Comparison of ENCODE assay signal across 20 cellular contexts in genomic region chr7:116240021-116240659, GRCh38. TPM values are rescaled to one million over a fixed set of nuclear protein-coding genes. Genes with fewer than 3 reads are reported as not detected.
DNase-seq lines count a peak whose midpoint lies in the region; ATAC-seq and TF ChIP-seq lines count a peak whose summit lies in the region.
"Had no signal": no experiment of that assay in that cellular context is flagged by ENCODE, and none has a peak within 500 bp of the region (broad histone marks: within the 10 kb centered on the region; RNA-seq: fewer than 3 reads in every experiment).

No MANE protein-coding gene starts in this region.

- intact Hi-C loops in CD8-positive, alpha-beta T cell (cut with DNase I, micrococcal nuclease): loop anchor here in 1 of 2 experiments (2.0 kb wide), 1 partner anchor 15 kb away; no protein-coding TSS in a partner anchor
- intact Hi-C loops in activated T-helper 2 cell treated with anti-CD3 and anti-CD28 coated beads, Interferon-gamma antibody, Interleukin-2, Interleukin-4, amounts not matched to agents 10 μg/mL and 5 μg/mL and 100 μg/mL, durations not matched to agents 14 hours and 24 hours and 36 hours (cut with micrococcal nuclease): no loop called here

- no peak for TF ChIP-seq CTCF in CD8-positive, alpha-beta T cell (IDR thresholded peaks at IDR 0.05)
- no peak for TF ChIP-seq CTCF in mesothelial cell of epicardium (IDR thresholded peaks at IDR 0.05; ENCODE audit: unreplicated experiment)

- CTCF ChIA-PET in CD8-positive, alpha-beta T cell (lab: Charles Lee): interaction anchor here (0.9 to 9.1 kb wide), 3 partner anchors 28 to 66 kb away, joined by 3 to 282 read pairs (median 63); partner anchors contain the start of gene TES

- H3K4me3 ChIP-seq in CD8-positive, alpha-beta T cell (ENCODE audit: low read depth, low read length): no peak overlapping the region
- no peak overlapping the region for H3K4me3 ChIP-seq in stomach smooth muscle (ENCODE audit: low read length in 2 of 2)
- H3K4me3 ChIP-seq: coronary artery had no signal

- H3K27me3 Mint-ChIP-seq in CD8-positive, alpha-beta T cell (ENCODE audit: low read depth): no peaks in the 10 kb centered on the region
- no peaks in the 10 kb centered on the region for H3K27me3 Mint-ChIP-seq in activated T-helper 17 cell treated with anti-CD3 and anti-CD28 coated beads, Interleukin-2, amount 50 U/mL, for 72 hours
- H3K27me3 Mint-ChIP-seq in mesothelial cell of epicardium (ENCODE audit: low read depth): no peaks in the 10 kb centered on the region
- no peaks in the 10 kb centered on the region for H3K27me3 Mint-ChIP-seq in activated T-helper 2 cell treated with anti-CD3 and anti-CD28 coated beads, Interferon-gamma antibody, Interleukin-2, Interleukin-4, amounts not matched to agents 10 μg/mL and 5 μg/mL and 100 μg/mL, durations not matched to agents 14 hours and 24 hours and 36 hours (ENCODE audit: low read depth)

- peaks cover 46% of the 10 kb centered on the region for H3K4me1 Mint-ChIP-seq in CD8-positive, alpha-beta T cell (ENCODE audit: low read depth)
- H3K4me1 Mint-ChIP-seq in activated T-helper 17 cell treated with anti-CD3 and anti-CD28 coated beads, Interleukin-2, amount 50 U/mL, for 72 hours: peaks cover 19% of the 10 kb centered on the region
- peaks cover 52% of the 10 kb centered on the region for H3K4me1 Mint-ChIP-seq in mesothelial cell of epicardium
- H3K4me1 Mint-ChIP-seq in activated T-helper 2 cell treated with anti-CD3 and anti-CD28 coated beads, Interferon-gamma antibody, Interleukin-2, Interleukin-4, amounts not matched to agents 10 μg/mL and 5 μg/mL and 100 μg/mL, durations not matched to agents 14 hours and 24 hours and 36 hours (ENCODE audit: low read depth): peaks cover 16% of the 10 kb centered on the region

- POLR2A ChIA-PET in CD8-positive, alpha-beta T cell (lab: Charles Lee): no interaction called here

- H3K27ac ChIP-seq in CD8-positive, alpha-beta T cell (ENCODE audit: low read depth, low read length): no peak overlapping the region
- H3K27ac ChIP-seq in stomach smooth muscle (ENCODE audit: low read length): peak overlapping the region; percentile 68
- H3K27ac ChIP-seq: brain microvascular endothelial cell, coronary artery had no signal

- H3K36me3 Mint-ChIP-seq in CD8-positive, alpha-beta T cell: peaks cover 65% of the 10 kb centered on the region
- peaks cover 79% of the 10 kb centered on the region for H3K36me3 Mint-ChIP-seq in activated T-helper 17 cell treated with anti-CD3 and anti-CD28 coated beads, Interleukin-2, amount 50 U/mL, for 72 hours (ENCODE audit: low read depth)
- H3K36me3 Mint-ChIP-seq in mesothelial cell of epicardium: peaks cover 32% of the 10 kb centered on the region
- H3K36me3 Mint-ChIP-seq in activated T-helper 2 cell treated with anti-CD3 and anti-CD28 coated beads, Interferon-gamma antibody, Interleukin-2, Interleukin-4, amounts not matched to agents 10 μg/mL and 5 μg/mL and 100 μg/mL, durations not matched to agents 14 hours and 24 hours and 36 hours (ENCODE audit: low read depth): peaks cover 45% of the 10 kb centered on the region

- no peak overlapping the region for H3K4me3 Mint-ChIP-seq in CD8-positive, alpha-beta T cell
- no peak overlapping the region for H3K4me3 Mint-ChIP-seq in activated T-helper 17 cell treated with anti-CD3 and anti-CD28 coated beads, Interleukin-2, amount 50 U/mL, for 72 hours
- no peak overlapping the region for H3K4me3 Mint-ChIP-seq in mesothelial cell of epicardium
- no peak overlapping the region for H3K4me3 Mint-ChIP-seq in activated T-helper 2 cell treated with anti-CD3 and anti-CD28 coated beads, Interferon-gamma antibody, Interleukin-2, Interleukin-4, amounts not matched to agents 10 μg/mL and 5 μg/mL and 100 μg/mL, durations not matched to agents 14 hours and 24 hours and 36 hours (ENCODE audit: low read depth)
- H3K4me3 Mint-ChIP-seq: endodermal cell, HFFc6 had no signal

- no peaks in the 10 kb centered on the region for H3K9me3 ChIP-seq in CD8-positive, alpha-beta T cell (ENCODE audit: low read length)
- no peaks in the 10 kb centered on the region for H3K9me3 ChIP-seq in stomach smooth muscle (ENCODE audit: control insufficient read depth in 2 of 2, low read length in 2 of 2)

- peak overlapping the region; percentile 64 for H3K27ac Mint-ChIP-seq in CD8-positive, alpha-beta T cell
- H3K27ac Mint-ChIP-seq in activated T-helper 17 cell treated with anti-CD3 and anti-CD28 coated beads, Interleukin-2, amount 50 U/mL, for 72 hours: peak overlapping the region; percentile 64
- peak overlapping the region; percentile 79 for H3K27ac Mint-ChIP-seq in mesothelial cell of epicardium
- no peak overlapping the region for H3K27ac Mint-ChIP-seq in activated T-helper 2 cell treated with anti-CD3 and anti-CD28 coated beads, Interferon-gamma antibody, Interleukin-2, Interleukin-4, amounts not matched to agents 10 μg/mL and 5 μg/mL and 100 μg/mL, durations not matched to agents 14 hours and 24 hours and 36 hours
- H3K27ac Mint-ChIP-seq: endodermal cell, HFFc6 had no signal

- H3K4me1 ChIP-seq in CD8-positive, alpha-beta T cell (ENCODE audit: insufficient read depth, low read length): peaks cover 12% of the 10 kb centered on the region
- peaks cover 17% of the 10 kb centered on the region for H3K4me1 ChIP-seq in stomach smooth muscle (ENCODE audit: control insufficient read depth, insufficient read depth, low read length)

- ATAC-seq in CD8-positive, alpha-beta T cell: no peak
- no peak for ATAC-seq in activated T-helper 17 cell treated with anti-CD3 and anti-CD28 coated beads, Interleukin-2, amount 50 U/mL, for 72 hours (replicated peaks)
- no peak for ATAC-seq in HG02623 (IDR thresholded peaks at IDR 0.05; ENCODE audit: unreplicated experiment)

- no peak for DNase-seq in CD8-positive, alpha-beta T cell
- no peak for DNase-seq in mesothelial cell of epicardium (ENCODE audit: low spot score in 2 of 2, unreplicated experiment in 2 of 2)
- DNase-seq in epidermal melanocyte (ENCODE audit: insufficient read length, low spot score): no peak
- DNase-seq in activated T-helper 2 cell treated with anti-CD3 and anti-CD28 coated beads, Interferon-gamma antibody, Interleukin-2, Interleukin-4, amounts not matched to agents 10 μg/mL and 5 μg/mL and 100 μg/mL, durations not matched to agents 14 hours and 24 hours and 36 hours (ENCODE audit: low spot score): no peak
- DNase-seq: activated T-cell treated with anti-CD3 and anti-CD28 coated beads, Interleukin-2, amount 50 U/mL, for 48 hours; brain microvascular endothelial cell; DMS79; endodermal cell; glutamatergic neuron; HFFc6; KG1; mesendoderm; NCI-H2171 treated with DMSO at 0.1 percent for 48 hours; NCI-H526 treated with DMSO at 0.1 percent for 48 hours; posterior cingulate gyrus; substantia nigra had no signal

- H3K9me3 Mint-ChIP-seq in CD8-positive, alpha-beta T cell: no peaks in the 10 kb centered on the region
- no peaks in the 10 kb centered on the region for H3K9me3 Mint-ChIP-seq in activated T-helper 17 cell treated with anti-CD3 and anti-CD28 coated beads, Interleukin-2, amount 50 U/mL, for 72 hours
- peaks cover 2% of the 10 kb centered on the region for H3K9me3 Mint-ChIP-seq in mesothelial cell of epicardium
- peaks cover 11% of the 10 kb centered on the region for H3K9me3 Mint-ChIP-seq in activated T-helper 2 cell treated with anti-CD3 and anti-CD28 coated beads, Interferon-gamma antibody, Interleukin-2, Interleukin-4, amounts not matched to agents 10 μg/mL and 5 μg/mL and 100 μg/mL, durations not matched to agents 14 hours and 24 hours and 36 hours

- H3K36me3 ChIP-seq in CD8-positive, alpha-beta T cell (ENCODE audit: insufficient read depth, low read length): peaks cover 6% of the 10 kb centered on the region
- no peaks in the 10 kb centered on the region for H3K36me3 ChIP-seq in stomach smooth muscle (ENCODE audit: control insufficient read depth in 2 of 2, insufficient read depth in 2 of 2, low read length in 2 of 2)

- peak overlapping the region in 1 of 2 donors; percentile 29 for H3K9ac ChIP-seq in stomach smooth muscle (ENCODE audit: low read length in 2 of 2)

- no peaks in the 10 kb centered on the region for H3K27me3 ChIP-seq in CD8-positive, alpha-beta T cell (ENCODE audit: insufficient read depth, low read length)
- no peaks in the 10 kb centered on the region for H3K27me3 ChIP-seq in stomach smooth muscle (ENCODE audit: control insufficient read depth in 1 of 2, insufficient read depth in 2 of 2, low read length in 2 of 2)
- H3K27me3 ChIP-seq: brain microvascular endothelial cell had no signal

RNA-seq across cellular contexts. Expression of gene TES, which starts 29.8 kb away (rescaled TPM):
- total RNA-seq in CD8-positive, alpha-beta T cell: 10 to 100 TPM; 75.8 to 78.5 TPM
- total RNA-seq in activated T-helper 17 cell treated with anti-CD3 and anti-CD28 coated beads, Interleukin-2, amount 50 U/mL, for 72 hours: 10 to 100 TPM; 57.6 to 79.4 TPM
- 131 to 146 TPM (median 137 TPM) in 3 replicates for total RNA-seq in mesothelial cell of epicardium
- total RNA-seq in activated T-helper 2 cell treated with anti-CD3 and anti-CD28 coated beads, Interferon-gamma antibody, Interleukin-2, Interleukin-4, amounts not matched to agents 10 μg/mL and 5 μg/mL and 100 μg/mL, durations not matched to agents 14 hours and 24 hours and 36 hours: 44.3 and 46.3 TPM in 2 replicates
